In genomic region chr9:121300283-121301119, GRCh38 we compare ENCODE assay signal across 1 cellular context.
TF ChIP-seq lines count a peak whose summit lies in the region.

No MANE protein-coding gene starts in this region.

TF ChIP-seq in HepG2, 621 proteins besides CTCF, POLR2A, EP300 and RAD21 (continued from another document):
- peak; percentile 30; the same call in 1 of the 2 replicates for TF ChIP-seq ZNF687 (CRISPR knock-in tag; IDR thresholded peaks at IDR 0.05)
- TF ChIP-seq FOXK2 (IDR thresholded peaks at IDR 0.05), result peak; percentile 23; the same call in 1 of the 2 replicates
- no peak for TF ChIP-seq KDM1A (CRISPR knock-in tag; IDR thresholded peaks at IDR 0.05)
- TF ChIP-seq, protein P1, sequence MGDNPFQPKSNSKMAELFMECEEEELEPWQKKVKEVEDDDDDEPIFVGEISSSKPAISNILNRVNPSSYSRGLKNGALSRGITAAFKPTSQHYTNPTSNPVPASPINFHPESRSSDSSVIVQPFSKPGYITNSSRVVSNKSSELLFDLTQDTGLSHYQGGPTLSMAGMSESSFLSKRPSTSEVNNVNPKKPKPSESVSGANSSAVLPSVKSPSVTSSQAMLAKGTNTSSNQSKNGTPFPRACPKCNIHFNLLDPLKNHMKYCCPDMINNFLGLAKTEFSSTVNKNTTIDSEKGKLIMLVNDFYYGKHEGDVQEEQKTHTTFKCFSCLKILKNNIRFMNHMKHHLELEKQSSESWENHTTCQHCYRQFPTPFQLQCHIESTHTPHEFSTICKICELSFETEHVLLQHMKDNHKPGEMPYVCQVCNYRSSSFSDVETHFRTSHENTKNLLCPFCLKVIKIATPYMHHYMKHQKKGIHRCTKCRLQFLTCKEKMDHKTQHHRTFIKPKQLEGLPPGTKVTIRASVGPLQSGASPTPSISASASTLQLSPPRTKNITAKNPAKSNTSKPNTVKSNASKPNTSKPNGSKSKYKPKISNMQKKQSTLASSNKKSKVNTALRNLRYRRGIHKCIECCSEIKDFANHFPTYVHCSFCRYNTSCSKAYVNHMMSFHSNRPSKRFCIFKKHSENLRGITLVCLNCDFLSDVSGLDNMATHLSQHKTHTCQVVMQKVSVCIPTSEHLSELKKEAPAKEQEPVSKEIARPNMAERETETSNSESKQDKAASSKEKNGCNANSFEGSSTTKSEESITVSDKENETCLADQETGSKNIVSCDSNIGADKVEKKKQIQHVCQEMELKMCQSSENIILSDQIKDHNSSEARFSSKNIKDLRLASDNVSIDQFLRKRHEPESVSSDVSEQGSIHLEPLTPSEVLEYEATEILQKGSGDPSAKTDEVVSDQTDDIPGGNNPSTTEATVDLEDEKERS (CRISPR knock-in tag; IDR thresholded peaks at IDR 0.05), result peak; percentile 43; the same call in 1 of the 2 replicates
- TF ChIP-seq AHR (CRISPR knock-in tag; IDR thresholded peaks at IDR 0.05), result no peak
- no peak for TF ChIP-seq SIN3A (IDR thresholded peaks at IDR 0.05; ENCODE audit: borderline replicate concordance, low read depth, low read length)
- TF ChIP-seq ZNF501 (CRISPR knock-in tag; IDR thresholded peaks at IDR 0.05), result 0 out of 2 replicates have a peak, but pooled peaks have one; percentile 8
- TF ChIP-seq HCFC1 (IDR thresholded peaks at IDR 0.05; ENCODE audit: low read depth, low read length), result no peak
